ENCODE assay signal across 8 cellular contexts in the genomic region with DNA sequence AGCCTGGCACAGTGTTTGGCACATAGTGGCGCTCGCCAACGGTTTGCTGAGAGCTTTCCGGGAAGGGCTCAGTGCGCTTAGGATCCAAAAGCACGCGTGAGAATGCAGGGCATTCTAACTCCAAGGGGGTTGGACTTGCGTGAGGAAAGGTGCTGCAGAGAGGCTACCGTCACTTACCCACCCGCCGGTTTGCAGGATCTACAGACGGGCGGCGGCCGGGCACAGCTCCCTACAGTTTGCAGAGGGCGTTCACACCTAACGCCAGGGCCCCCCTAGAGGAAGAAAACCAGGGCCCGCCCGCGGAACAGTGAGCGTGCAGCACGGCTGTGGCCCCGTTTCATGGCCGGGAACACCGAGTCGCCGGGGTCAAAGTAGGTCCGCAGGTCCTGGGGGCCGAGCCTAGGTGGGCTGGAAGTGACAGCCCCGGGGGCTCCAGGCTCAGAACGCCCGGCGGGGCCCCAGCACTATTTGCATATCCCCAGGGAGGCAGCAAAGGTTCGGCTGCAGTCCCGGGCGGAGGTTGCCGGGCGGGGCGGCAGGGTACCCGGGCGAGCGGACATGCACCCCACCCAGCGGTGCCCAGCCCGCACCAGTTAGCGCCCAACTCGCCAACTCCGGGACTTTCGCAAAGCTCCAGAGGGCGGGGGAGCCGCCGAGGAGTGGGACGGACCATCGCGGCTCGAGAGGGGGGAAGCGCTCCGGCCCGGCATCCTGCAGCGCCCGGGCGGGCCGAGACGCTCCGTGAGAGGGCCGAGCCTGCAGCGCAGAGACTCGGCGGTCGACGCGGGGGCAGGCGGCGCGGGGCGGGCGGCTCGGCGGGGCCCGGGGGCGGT. TPM values are rescaled to one million over a fixed set of nuclear protein-coding genes. Genes with fewer than 3 reads are reported as not detected.
DNase-seq lines count a peak whose midpoint lies in the region; ATAC-seq and TF ChIP-seq lines count a peak whose summit lies in the region.

No MANE protein-coding gene starts in this region.

- peak overlapping the region; percentile 82 for H3K4me3 Mint-ChIP-seq in CD8-positive, alpha-beta T cell

- H3K27ac Mint-ChIP-seq in CD8-positive, alpha-beta T cell: peak overlapping the region; percentile 81

- H3K36me3 Mint-ChIP-seq in CD8-positive, alpha-beta T cell: peaks cover 6% of the 10 kb centered on the region

- H3K27ac ChIP-seq in CD8-positive, alpha-beta T cell (ENCODE audit: low read depth, low read length): peak overlapping the region; percentile 60
- peak overlapping the region; percentile 74 to 77 for H3K27ac ChIP-seq in mucosa of rectum (ENCODE audit: low read depth in 2 of 2, low read length in 2 of 2)

- H3K9ac ChIP-seq in mucosa of rectum (ENCODE audit: low read depth in 1 of 2, low read length in 2 of 2): peak overlapping the region; percentile 54 to 63

- H3K27me3 Mint-ChIP-seq in CD8-positive, alpha-beta T cell (ENCODE audit: low read depth): no peaks in the 10 kb centered on the region

- H3K9me3 Mint-ChIP-seq in CD8-positive, alpha-beta T cell: no peaks in the 10 kb centered on the region

- H3K4me1 ChIP-seq in CD8-positive, alpha-beta T cell (ENCODE audit: insufficient read depth, low read length): peaks cover 26% of the 10 kb centered on the region
- peaks cover 15 to 16% of the 10 kb centered on the region in 2 donors for H3K4me1 ChIP-seq in mucosa of rectum (ENCODE audit: control insufficient read depth in 2 of 2, insufficient read depth in 2 of 2, low read length in 2 of 2)

- ATAC-seq in CD8-positive, alpha-beta T cell: peak; percentile 81
- ATAC-seq in GM19324 (IDR thresholded peaks at IDR 0.05; ENCODE audit: low FRiP score, unreplicated experiment) (peak; percentile 90), HG03439 (IDR thresholded peaks at IDR 0.05; ENCODE audit: unreplicated experiment) (peak; percentile 81)

- H3K4me3 ChIP-seq in CD8-positive, alpha-beta T cell (ENCODE audit: low read depth, low read length): peak overlapping the region; percentile 89
- H3K4me3 ChIP-seq in mucosa of rectum (ENCODE audit: low read length in 2 of 2): peak overlapping the region; percentile 70 to 92

- peak; percentile 56 for TF ChIP-seq POLR2A in erythroblast (IDR thresholded peaks at IDR 0.05; ENCODE audit: low read length)

- POLR2A ChIA-PET in CD8-positive, alpha-beta T cell (lab: Charles Lee): interaction anchor here (0.6 to 3.8 kb wide), 13 partner anchors 7 to 256 kb away, joined by 3 to 22 read pairs (median 4); partner anchors contain the start of genes FAM114A2, MFAP3 and SAP30L

- peaks cover 36% of the 10 kb centered on the region for H3K4me1 Mint-ChIP-seq in CD8-positive, alpha-beta T cell (ENCODE audit: low read depth)

- TF ChIP-seq CTCF in CD8-positive, alpha-beta T cell (IDR thresholded peaks at IDR 0.05): peak; percentile 57

- no peaks in the 10 kb centered on the region for H3K9me3 ChIP-seq in CD8-positive, alpha-beta T cell (ENCODE audit: low read length)
- no peaks in the 10 kb centered on the region for H3K9me3 ChIP-seq in mucosa of rectum (ENCODE audit: control insufficient read depth in 2 of 2, low read length in 2 of 2)

- CTCF ChIA-PET in CD8-positive, alpha-beta T cell (lab: Charles Lee): interaction anchor here (0.9 to 4.8 kb wide), 16 partner anchors 9 to 259 kb away, joined by 3 to 28 read pairs (median 4); no protein-coding TSS in a partner anchor

- peak; percentile 65 to 89 (median 81) for DNase-seq in CD8-positive, alpha-beta T cell
- DNase-seq in NOMO-1 treated with dmso at 0.1 percent for 144 hours (lab: John Stamatoyannopoulos, UW; ENCODE audit: unreplicated experiment): peak; percentile 57
- peak; percentile 68 for DNase-seq in activated T-cell treated with anti-CD3 and anti-CD28 coated beads for 24 hours (ENCODE audit: low read depth)
- peak; percentile 86 to 91 for DNase-seq in erythroblast (lab: John Stamatoyannopoulos, UW)
- peak; percentile 56 to 62 for DNase-seq in stimulated activated CD8-positive, alpha-beta memory T cell treated with anti-CD3 and anti-CD28 coated beads, Interleukin-4, amount 100 ng/mL, for 4 hours (ENCODE audit: low read depth in 2 of 2, low spot score in 1 of 2)

- intact Hi-C loops in CD8-positive, alpha-beta T cell (cut with DNase I, micrococcal nuclease): loop anchor here (1.0 to 10.0 kb wide), 12 partner anchors 8 to 755 kb away; partner anchors contain the start of genes FAM114A2 (in 2 of the 2), LARP1 (in 2 of the 2), MFAP3 (in 2 of the 2) and MRPL22 (in 2 of the 2)

- no peaks in the 10 kb centered on the region for H3K36me3 ChIP-seq in CD8-positive, alpha-beta T cell (ENCODE audit: insufficient read depth, low read length)
- peaks cover 0 to 5% of the 10 kb centered on the region in 2 donors for H3K36me3 ChIP-seq in mucosa of rectum (ENCODE audit: control insufficient read depth in 2 of 2, insufficient read depth in 2 of 2, low read length in 2 of 2)

- H3K27me3 ChIP-seq in CD8-positive, alpha-beta T cell (ENCODE audit: insufficient read depth, low read length): no peaks in the 10 kb centered on the region
- no peaks in the 10 kb centered on the region for H3K27me3 ChIP-seq in mucosa of rectum (ENCODE audit: control insufficient read depth in 2 of 2, insufficient read depth in 2 of 2, low read length in 2 of 2)

RNA-seq across cellular contexts. Expression of gene GALNT10, which starts 0.5 kb away (rescaled TPM):
- total RNA-seq in CD8-positive, alpha-beta T cell: 10 to 100 TPM; 27.1 to 29.0 TPM

Comparison
In these comparisons a context has a peak if more than half of its experiments do, and no peak if none do; other contexts are left out.
1. Peak in every context shown above with its lines: DNase-seq, ATAC-seq, H3K4me3 ChIP-seq and H3K27ac ChIP-seq.